ENCODE assay signal across 1 cellular context in the genomic region with DNA sequence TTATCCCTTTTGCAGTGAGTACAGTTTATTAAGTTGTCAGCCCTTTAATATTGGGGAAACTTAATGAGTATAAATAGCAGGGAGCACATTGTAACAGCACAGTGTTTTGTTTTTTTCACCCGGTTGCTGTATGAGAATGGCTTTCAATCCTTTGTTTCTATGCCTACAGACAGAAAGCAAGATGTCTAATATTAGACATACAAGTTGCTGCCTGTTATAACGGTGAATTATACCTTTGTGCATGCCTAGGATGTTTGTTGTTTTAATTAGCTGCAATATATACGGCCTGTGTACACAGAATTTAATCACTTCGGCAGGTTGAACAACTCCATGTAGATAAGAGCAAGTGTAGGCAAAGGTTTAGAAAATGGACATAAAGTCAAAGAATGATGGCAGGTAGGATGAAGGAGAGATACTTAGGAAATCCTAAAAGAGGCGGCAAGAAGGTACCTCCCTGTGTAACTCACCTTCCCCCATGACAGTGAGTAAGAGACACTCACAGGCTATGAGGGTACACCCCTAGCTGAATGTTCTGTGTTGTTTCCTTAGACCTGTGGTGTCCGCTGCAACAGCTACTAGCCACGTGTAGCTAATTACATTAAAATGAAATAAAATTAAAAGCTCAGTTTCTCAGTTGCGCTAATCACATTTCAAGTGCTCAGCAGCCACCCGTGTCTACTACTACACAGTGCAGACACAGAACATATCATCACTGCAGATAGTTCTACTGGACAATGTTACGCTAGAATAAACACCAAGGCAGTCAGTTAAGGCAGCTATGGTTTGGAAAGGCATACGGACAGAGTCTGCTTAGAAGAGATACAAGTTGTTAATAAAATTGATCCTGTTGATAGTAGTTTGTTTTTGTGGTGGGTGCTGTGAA.
TF ChIP-seq lines count a peak whose summit lies in the region.

No MANE protein-coding gene starts in this region.

TF ChIP-seq in HEK293T, 16 proteins besides CTCF, POLR2A, EP300 and RAD21 (continued from another document):
- TF ChIP-seq FOXM1 (IDR thresholded peaks at IDR 0.05; ENCODE audit: borderline replicate concordance) (no peak), HDGF (IDR thresholded peaks at IDR 0.05; ENCODE audit: borderline replicate concordance) (no peak), LEF1 (IDR thresholded peaks at IDR 0.05; ENCODE audit: borderline replicate concordance) (no peak), SP1 (IDR thresholded peaks at IDR 0.05) (no peak)
